In the genomic region with DNA sequence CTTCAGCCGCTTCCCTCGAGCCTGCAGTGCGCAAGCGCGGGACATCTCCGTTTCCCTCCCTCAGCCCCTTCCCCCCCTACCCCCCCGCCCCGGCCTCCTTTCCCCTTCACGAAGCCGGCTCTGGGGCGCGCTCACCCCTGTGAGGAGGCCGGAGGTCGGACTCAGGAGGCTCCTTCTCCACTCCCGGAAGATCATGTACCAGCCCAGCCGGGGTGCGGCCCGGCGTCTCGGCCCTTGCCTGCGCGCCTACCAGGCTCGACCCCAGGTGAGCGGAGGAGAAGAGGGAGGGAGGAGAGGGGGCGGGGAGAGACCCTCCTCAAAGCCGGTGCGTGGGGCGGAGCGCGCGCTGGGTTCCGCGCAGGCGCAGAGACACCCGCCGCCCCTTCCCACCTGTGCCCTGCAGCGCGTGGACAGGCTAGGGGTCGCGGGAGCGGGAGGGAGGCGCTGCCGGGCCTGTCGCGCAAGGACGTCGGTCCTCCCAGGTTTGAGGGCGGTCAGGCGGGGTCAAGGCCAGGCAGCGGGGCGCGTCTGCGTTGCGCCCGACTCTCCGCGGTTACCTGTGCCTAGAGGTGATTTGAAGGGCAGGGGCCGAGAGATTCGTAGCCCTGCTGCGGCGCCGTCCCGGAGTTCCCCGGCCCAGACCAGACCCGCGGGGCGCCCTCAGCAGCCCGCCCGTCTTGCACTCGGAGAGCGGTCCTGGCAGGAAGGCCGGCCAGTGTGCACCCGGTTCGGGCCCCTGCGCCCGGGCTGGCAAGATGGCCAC, we compare ENCODE assay signal across 8 cellular contexts. TPM values are rescaled to one million over a fixed set of nuclear protein-coding genes. Genes with fewer than 3 reads are reported as not detected.
A peak's percentile ranks its signal among the peaks of the same experiment; 100 is the strongest.
DNase-seq lines count a peak whose midpoint lies in the region; ATAC-seq and TF ChIP-seq lines count a peak whose summit lies in the region.

A gene with protein sequence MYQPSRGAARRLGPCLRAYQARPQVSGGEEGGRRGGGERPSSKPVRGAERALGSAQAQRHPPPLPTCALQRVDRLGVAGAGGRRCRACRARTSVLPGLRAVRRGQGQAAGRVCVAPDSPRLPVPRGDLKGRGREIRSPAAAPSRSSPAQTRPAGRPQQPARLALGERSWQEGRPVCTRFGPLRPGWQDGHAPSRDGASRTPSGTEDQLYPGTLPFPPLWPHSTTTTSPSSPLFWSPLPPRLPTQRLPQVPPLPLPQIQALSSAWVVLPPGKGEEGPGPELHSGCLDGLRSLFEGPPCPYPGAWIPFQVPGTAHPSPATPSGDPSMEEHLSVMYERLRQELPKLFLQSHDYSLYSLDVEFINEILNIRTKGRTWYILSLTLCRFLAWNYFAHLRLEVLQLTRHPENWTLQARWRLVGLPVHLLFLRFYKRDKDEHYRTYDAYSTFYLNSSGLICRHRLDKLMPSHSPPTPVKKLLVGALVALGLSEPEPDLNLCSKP (plus strand): TSS at position 95 of the 763 bp plus-strand sequence. CDS start 99 bp downstream, at position 194.

- intact Hi-C loops in right cardiac atrium (cut with DNase I) (no loop called here), aorta (cut with DNase I) (no loop called here)

- H3K4me3 Mint-ChIP-seq in T-helper 17 cell = peak within 1 kb of the TSS; percentile 91

- peak; percentile 53 for ATAC-seq in HG02884 (IDR thresholded peaks at IDR 0.05; ENCODE audit: unreplicated experiment)
- ATAC-seq in T-helper 17 cell = peak; percentile 83
- ATAC-seq in right cardiac atrium = peak; percentile 86 to 87
- peak; percentile 83 for ATAC-seq in aorta (ENCODE audit: low FRiP score)

- H3K4me1 ChIP-seq in right cardiac atrium (ENCODE audit: control insufficient read depth, insufficient read depth, low read length) (no peaks in the 10 kb centered on the region), rectal smooth muscle tissue (ENCODE audit: control insufficient read depth, insufficient read depth, low read length) (peaks cover 5% of the 10 kb centered on the region), aorta (ENCODE audit: control insufficient read depth in 1 of 2, insufficient read depth in 2 of 2, low read length in 2 of 2) (no peaks in the 10 kb centered on the region)

- H3K27me3 ChIP-seq in right cardiac atrium (ENCODE audit: control insufficient read depth, insufficient read depth) = no peaks in the 10 kb centered on the region
- H3K27me3 ChIP-seq in rectal smooth muscle tissue (ENCODE audit: control insufficient read depth, insufficient read depth, low read length) = no peaks in the 10 kb centered on the region
- no peaks in the 10 kb centered on the region for H3K27me3 ChIP-seq in aorta (ENCODE audit: control insufficient read depth in 1 of 2, insufficient read depth in 2 of 2, low read length in 1 of 2)

- under 1% methylated on average over 76 of the region's 76 CpGs for WGBS in right cardiac atrium
- WGBS in aorta, 2 donors = 0 to 1% methylated on average over 40 to 76 of the region's 76 CpGs

- no peaks in the 10 kb centered on the region for H3K27me3 Mint-ChIP-seq in T-helper 17 cell

- peak within 1 kb of the TSS; percentile 75 for H3K27ac Mint-ChIP-seq in T-helper 17 cell

- peak within 1 kb of the TSS; percentile 98 for H3K9ac ChIP-seq in rectal smooth muscle tissue (ENCODE audit: low read length)

- in situ Hi-C loops in GM13977 (cut with MboI; ENCODE audit: low pct_unique_long_range_greater_than_20kb, low sequenced_read_pairs, unreplicated experiment) = no loop called here

- peaks cover 16% of the 10 kb centered on the region for H3K36me3 ChIP-seq in rectal smooth muscle tissue (ENCODE audit: control insufficient read depth, insufficient read depth, low read length)
- no peaks in the 10 kb centered on the region for H3K36me3 ChIP-seq in aorta (ENCODE audit: control insufficient read depth in 1 of 2, insufficient read depth in 2 of 2, low read length in 1 of 2)

- H3K27ac ChIP-seq in angular gyrus (ENCODE audit: low read depth, low read length) (peak within 1 kb of the TSS; percentile 97), right cardiac atrium (ENCODE audit: low read length) (peak within 1 kb of the TSS; percentile 81), rectal smooth muscle tissue (ENCODE audit: low read depth, low read length) (peak within 1 kb of the TSS; percentile 98), aorta (ENCODE audit: low read depth in 1 of 2, low read length in 2 of 2) (peak within 1 kb of the TSS; percentile 7 to 46)

- H3K9me3 ChIP-seq in T-helper 17 cell (ENCODE audit: control insufficient read depth, low read length, poor library complexity, severe bottlenecking) (no peaks in the 10 kb centered on the region), right cardiac atrium (ENCODE audit: control insufficient read depth, low read length) (no peaks in the 10 kb centered on the region), aorta (ENCODE audit: control insufficient read depth, low read length) (no peaks in the 10 kb centered on the region)

- DNase-seq in GM13977 (ENCODE audit: low spot score) (peak; percentile 99), NCI-H1694 (lab: John Stamatoyannopoulos, UW) (peak; percentile 68), T-helper 17 cell (peak; percentile 41 to 92 (median 92)), right cardiac atrium (peak; percentile 79 to 91 (median 91)), aorta (peak; percentile 85 to 91)

- H3K36me3 Mint-ChIP-seq in T-helper 17 cell (ENCODE audit: low read depth) = peaks cover 4% of the 10 kb centered on the region

- TF ChIP-seq CTCF in GM13977 (IDR thresholded peaks at IDR 0.05; ENCODE audit: extremely low read depth, insufficient read depth, missing control alignments) = no peak

- peaks cover 19% of the 10 kb centered on the region for H3K4me1 Mint-ChIP-seq in T-helper 17 cell

- peak within 1 kb of the TSS; percentile 73 for H3K4me3 ChIP-seq in right cardiac atrium (ENCODE audit: low read length)
- peak within 1 kb of the TSS; percentile 92 for H3K4me3 ChIP-seq in rectal smooth muscle tissue (ENCODE audit: low read length)
- H3K4me3 ChIP-seq in aorta (ENCODE audit: low read length in 2 of 2) = peak within 1 kb of the TSS; percentile 63 to 88

RNA-seq across cellular contexts. Expression of the gene that starts here (rescaled TPM):
- total RNA-seq in T-helper 17 cell (10 to 100 TPM; 32.6 to 37.0 TPM), right cardiac atrium (10 to 100 TPM; 37.9 to 53.0 (median 45.5) TPM), aorta (10 to 100 TPM in 1 of 2 donors, 1 to 10 TPM in 1; 9.7 to 19.9 TPM)
- polyA plus RNA-seq in right cardiac atrium (46.3 TPM), aorta (10 to 100 TPM; 18.8 to 21.0 TPM)

Comparison
In these comparisons a context has a peak if more than half of its experiments do, and no peak if none do; other contexts are left out.
1. Peak in every context shown above with its lines: DNase-seq, ATAC-seq, H3K4me3 ChIP-seq and H3K27ac ChIP-seq.
2. H3K27ac ChIP-seq: peak in every context shown above with its lines; median percentile 98 in rectal smooth muscle tissue; 97 in angular gyrus; 81 in right cardiac atrium; 26 in aorta.